In genomic region chr6:3327403-3327802, GRCh38 we compare ENCODE assay signal across 31 cellular contexts.
"Had no signal": no experiment of that assay in that cellular context is flagged by ENCODE, and none has a peak within 500 bp of the region (broad histone marks: within the 10 kb centered on the region; RNA-seq: fewer than 3 reads in every experiment).

No MANE protein-coding gene starts in this region.

- H3K27me3 Mint-ChIP-seq: activated CD4-positive, alpha-beta memory T cell treated with anti-CD3 and anti-CD28 coated beads, Interleukin-2, amount 10 ng/mL, durations not matched to agents 7 days and 5 days; activated naive CD8-positive, alpha-beta T cell; activated T-helper 17 cell treated with anti-CD3 and anti-CD28 coated beads, Interleukin-2, amount 50 U/mL, for 72 hours had no signal

- H3K9me3 ChIP-seq: body of pancreas, breast epithelium, colonic mucosa, esophagus squamous epithelium, gastroesophageal sphincter, heart right ventricle had no signal

- H3K27ac ChIP-seq: breast epithelium, cardiac muscle cell, colonic mucosa, epithelial cell of prostate, esophagus squamous epithelium, heart right ventricle, VCaP had no signal

- H3K4me3 ChIP-seq: body of pancreas, breast epithelium, cardiac muscle cell, colonic mucosa, esophagus squamous epithelium, gastroesophageal sphincter, heart right ventricle had no signal

- H3K9me3 Mint-ChIP-seq: activated CD4-positive, alpha-beta memory T cell treated with anti-CD3 and anti-CD28 coated beads, Interleukin-2, amount 10 ng/mL, durations not matched to agents 7 days and 5 days; activated CD4-positive, alpha-beta T cell treated with anti-CD3 and anti-CD28 coated beads, Interleukin-2, amount 10 ng/mL, durations not matched to agents 7 days and 5 days; activated T-cell treated with anti-CD3 and anti-CD28 coated beads, Interleukin-2, amount 50 U/mL, for 4 hours; activated T-helper 17 cell treated with anti-CD3 and anti-CD28 coated beads, Interleukin-2, amount 50 U/mL, for 72 hours; WTC11 had no signal

- ATAC-seq: activated T-cell treated with anti-CD3 and anti-CD28 coated beads, Interleukin-2, amount 50 U/mL, for 4 hours; activated T-helper 17 cell treated with anti-CD3 and anti-CD28 coated beads, Interleukin-2, amount 50 U/mL, for 72 hours; body of pancreas; gastroesophageal sphincter; heart right ventricle had no signal

- FAIRE-seq: endometrium, endothelial cell of umbilical vein had no signal

- H3K4me3 Mint-ChIP-seq: activated CD4-positive, alpha-beta memory T cell treated with anti-CD3 and anti-CD28 coated beads, Interleukin-2, amount 10 ng/mL, durations not matched to agents 7 days and 5 days; activated CD4-positive, alpha-beta T cell treated with anti-CD3 and anti-CD28 coated beads, Interleukin-2, amount 10 ng/mL, durations not matched to agents 7 days and 5 days; activated naive CD8-positive, alpha-beta T cell; activated T-cell treated with anti-CD3 and anti-CD28 coated beads, Interleukin-2, amount 50 U/mL, for 4 hours; activated T-helper 17 cell treated with anti-CD3 and anti-CD28 coated beads, Interleukin-2, amount 50 U/mL, for 72 hours; WTC11 had no signal

- H3K4me1 ChIP-seq: colonic mucosa had no signal

- DNase-seq: activated CD4-positive, alpha-beta memory T cell treated with anti-CD3 and anti-CD28 coated beads, Interleukin-2, amount 10 ng/mL, durations not matched to agents 7 days and 5 days; activated CD4-positive, alpha-beta T cell treated with anti-CD3 and anti-CD28 coated beads for 1 hour; activated CD4-positive, alpha-beta T cell treated with anti-CD3 and anti-CD28 coated beads for 4 hours; activated CD4-positive, alpha-beta T cell treated with anti-CD3 and anti-CD28 coated beads, Interleukin-2, amount 10 ng/mL, durations not matched to agents 7 days and 5 days; activated CD4-positive, alpha-beta T cell treated with anti-CD3 and anti-CD28 coated beads, Interleukin-2, amount 50 U/mL, for 4 hours; activated CD8-positive, alpha-beta memory T cell treated with anti-CD3 and anti-CD28 coated beads, Interleukin-2, amount 50 U/mL, for 48 hours; activated effector memory CD4-positive, alpha-beta T cell treated with Interleukin-2 at 50 U/mL for 16 hours; activated gamma-delta T cell treated with Interleukin-2 at 50 U/mL for 16 hours; activated naive CD4-positive, alpha-beta T cell treated with anti-CD3 and anti-CD28 coated beads, Interleukin-2, amount 50 U/mL, for 16 hours; activated naive CD4-positive, alpha-beta T cell treated with Interleukin-2 at 50 U/mL for 16 hours; activated T-cell treated with anti-CD3 and anti-CD28 coated beads for 4 hours; activated T-cell treated with anti-CD3 and anti-CD28 coated beads, Interleukin-2, amount 50 U/mL, for 4 hours; amniotic stem cell; central memory CD4-positive, alpha-beta T cell; cerebellar nuclear complex; colonic mucosa; effector CD8-positive, alpha-beta T cell; esophagus squamous epithelium; heart right ventricle; T-helper 2 cell had no signal

- H3K4me1 Mint-ChIP-seq: activated CD4-positive, alpha-beta T cell treated with anti-CD3 and anti-CD28 coated beads, Interleukin-2, amount 10 ng/mL, durations not matched to agents 7 days and 5 days had no signal

- H3K27ac Mint-ChIP-seq: activated CD4-positive, alpha-beta memory T cell treated with anti-CD3 and anti-CD28 coated beads, Interleukin-2, amount 10 ng/mL, durations not matched to agents 7 days and 5 days; activated CD4-positive, alpha-beta T cell treated with anti-CD3 and anti-CD28 coated beads, Interleukin-2, amount 10 ng/mL, durations not matched to agents 7 days and 5 days; activated T-helper 17 cell treated with anti-CD3 and anti-CD28 coated beads, Interleukin-2, amount 50 U/mL, for 72 hours had no signal

- H3K36me3 ChIP-seq: breast epithelium, cardiac muscle cell, colonic mucosa, heart right ventricle had no signal

- H3K27me3 ChIP-seq: body of pancreas, breast epithelium, cardiac muscle cell, colonic mucosa, esophagus squamous epithelium, gastroesophageal sphincter, heart right ventricle had no signal
